Comparison of ENCODE assay signal across 8 cellular contexts in the genomic region with DNA sequence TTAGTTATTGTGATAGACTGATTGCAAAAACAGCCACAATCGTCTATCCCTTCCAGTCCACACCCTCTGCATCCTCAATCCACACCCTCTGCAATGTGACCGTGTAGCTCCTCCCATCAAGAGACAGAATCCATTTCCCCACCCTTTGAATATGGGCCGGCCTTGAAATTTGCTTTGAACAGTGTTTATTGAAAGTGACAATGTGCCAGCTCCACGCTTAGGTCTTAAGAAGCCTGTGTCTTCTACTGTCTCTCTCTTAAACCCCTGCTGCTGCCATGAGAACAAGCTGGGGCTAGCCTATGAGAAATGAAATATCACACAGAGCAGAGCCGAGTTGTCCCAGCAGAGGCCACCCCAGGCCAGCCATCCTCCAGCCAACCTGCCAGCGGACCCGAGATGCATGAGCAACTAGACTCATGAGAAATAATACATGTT. TPM values are rescaled to one million over a fixed set of nuclear protein-coding genes. Genes with fewer than 3 reads are reported as not detected.
DNase-seq lines count a peak whose midpoint lies in the region; ATAC-seq and TF ChIP-seq lines count a peak whose summit lies in the region.

No MANE protein-coding gene starts in this region.

- peak overlapping the region; percentile 15 for H3K27ac Mint-ChIP-seq in stimulated activated naive CD8-positive, alpha-beta T cell treated with anti-CD3 and anti-CD28 coated beads, Interleukin-15, Interleukin-2, amounts not matched to agents 100 ng/mL and 50 ng/mL, for 24 hours
- peak overlapping the region; percentile 19 for H3K27ac Mint-ChIP-seq in activated naive CD8-positive, alpha-beta T cell treated with anti-CD3 and anti-CD28 coated beads, Interleukin-2, amount 50 U/mL, for 24 hours

- H3K4me3 ChIP-seq in hepatocyte (no peak overlapping the region), tibial nerve (no peak overlapping the region)

- H3K4me1 ChIP-seq in hepatocyte (ENCODE audit: insufficient read depth) = peaks cover 49% of the 10 kb centered on the region
- H3K4me1 ChIP-seq in tibial nerve = peaks cover 0 to 55% (median 34%) of the 10 kb centered on the region in 4 donors

- in situ Hi-C loops in GM13976 (cut with MboI; ENCODE audit: low sequenced_read_pairs, unreplicated experiment) = no loop called here

- H3K36me3 Mint-ChIP-seq in stimulated activated naive CD8-positive, alpha-beta T cell treated with anti-CD3 and anti-CD28 coated beads, Interleukin-15, Interleukin-2, amounts not matched to agents 100 ng/mL and 50 ng/mL, for 24 hours (ENCODE audit: low read depth) = no peaks in the 10 kb centered on the region
- H3K36me3 Mint-ChIP-seq in activated naive CD8-positive, alpha-beta T cell treated with anti-CD3 and anti-CD28 coated beads, Interleukin-2, amount 50 U/mL, for 24 hours (ENCODE audit: low read depth) = no peaks in the 10 kb centered on the region

- H3K27ac ChIP-seq in hepatocyte = peak overlapping the region; percentile 96
- H3K27ac ChIP-seq in tibial nerve = peak overlapping the region in 3 of 4 donors; percentile 25 to 75 (median 73)

- TF ChIP-seq EP300 in tibial nerve (IDR thresholded peaks at IDR 0.05) = no peak

- H3K36me3 ChIP-seq in hepatocyte (replicated peaks; ENCODE audit: insufficient read depth, low read depth) (no peaks in the 10 kb centered on the region), tibial nerve (no peaks in the 10 kb centered on the region)

- WGBS in hepatocyte (ENCODE audit: low lambda C conversion rate, missing lambda C conversion rate) = 77% methylated on average over 7 of the region's 7 CpGs
- WGBS in tibial nerve, 2 donors = 32 to 34% methylated on average over 7 of the region's 7 CpGs

- H3K4me1 Mint-ChIP-seq in stimulated activated naive CD8-positive, alpha-beta T cell treated with anti-CD3 and anti-CD28 coated beads, Interleukin-15, Interleukin-2, amounts not matched to agents 100 ng/mL and 50 ng/mL, for 24 hours (ENCODE audit: low read depth) = peaks cover 61% of the 10 kb centered on the region
- peaks cover 57% of the 10 kb centered on the region for H3K4me1 Mint-ChIP-seq in activated naive CD8-positive, alpha-beta T cell treated with anti-CD3 and anti-CD28 coated beads, Interleukin-2, amount 50 U/mL, for 24 hours

- no peaks in the 10 kb centered on the region for H3K27me3 Mint-ChIP-seq in stimulated activated naive CD8-positive, alpha-beta T cell treated with anti-CD3 and anti-CD28 coated beads, Interleukin-15, Interleukin-2, amounts not matched to agents 100 ng/mL and 50 ng/mL, for 24 hours
- H3K27me3 Mint-ChIP-seq in activated naive CD8-positive, alpha-beta T cell treated with anti-CD3 and anti-CD28 coated beads, Interleukin-2, amount 50 U/mL, for 24 hours = no peaks in the 10 kb centered on the region

- H3K4me3 Mint-ChIP-seq in stimulated activated naive CD8-positive, alpha-beta T cell treated with anti-CD3 and anti-CD28 coated beads, Interleukin-15, Interleukin-2, amounts not matched to agents 100 ng/mL and 50 ng/mL, for 24 hours = no peak overlapping the region
- H3K4me3 Mint-ChIP-seq in activated naive CD8-positive, alpha-beta T cell treated with anti-CD3 and anti-CD28 coated beads, Interleukin-2, amount 50 U/mL, for 24 hours = no peak overlapping the region

- DNase-seq in stimulated activated naive CD8-positive, alpha-beta T cell treated with anti-CD3 and anti-CD28 coated beads, Interleukin-15, Interleukin-2, amounts not matched to agents 100 U/mL and 50 U/mL, for 24 hours = no peak
- DNase-seq in activated naive CD8-positive, alpha-beta T cell treated with anti-CD3 and anti-CD28 coated beads, Interleukin-2, amount 50 U/mL, for 24 hours = no peak
- DNase-seq in hepatocyte (ENCODE audit: low spot score) (no peak), tibial nerve (ENCODE audit: low spot score in 2 of 2) (no peak), GM13976 (ENCODE audit: low spot score) (no peak)

- peaks cover 3% of the 10 kb centered on the region for H3K9me3 Mint-ChIP-seq in stimulated activated naive CD8-positive, alpha-beta T cell treated with anti-CD3 and anti-CD28 coated beads, Interleukin-15, Interleukin-2, amounts not matched to agents 100 ng/mL and 50 ng/mL, for 24 hours
- H3K9me3 Mint-ChIP-seq in activated naive CD8-positive, alpha-beta T cell treated with anti-CD3 and anti-CD28 coated beads, Interleukin-2, amount 50 U/mL, for 24 hours = no peaks in the 10 kb centered on the region

- H3K27me3 ChIP-seq in hepatocyte = no peaks in the 10 kb centered on the region
- H3K27me3 ChIP-seq in tibial nerve = no peaks in the 10 kb centered on the region

- H3K9me3 ChIP-seq in hepatocyte (ENCODE audit: low read depth) (no peaks in the 10 kb centered on the region), tibial nerve (no peaks in the 10 kb centered on the region)

- H2AFZ ChIP-seq in hepatocyte = no peak overlapping the region

- no peaks in the 10 kb centered on the region for H4K20me1 ChIP-seq in hepatocyte (ENCODE audit: insufficient read depth, poor library complexity, severe bottlenecking)

- no peak for TF ChIP-seq POLR2A in tibial nerve (IDR thresholded peaks at IDR 0.05)

- H3K9me2 ChIP-seq in hepatocyte (replicated peaks; ENCODE audit: insufficient read depth) = no peaks in the 10 kb centered on the region

- peak; percentile 37 for TF ChIP-seq CTCF in hepatocyte (IDR thresholded peaks at IDR 0.05; ENCODE audit: poor library complexity)
- peak in 4 of 5 experiments; percentile 18 to 57 (median 34) for TF ChIP-seq CTCF in tibial nerve (IDR thresholded peaks at IDR 0.05)
- TF ChIP-seq CTCF in GM13976 (IDR thresholded peaks at IDR 0.05; ENCODE audit: borderline replicate concordance, control extremely low read depth, extremely low read depth, insufficient read depth, missing control alignments) = no peak

- H3K4me2 ChIP-seq in hepatocyte = no peak overlapping the region

- H3K79me2 ChIP-seq in hepatocyte = no peaks in the 10 kb centered on the region

- no peak for ATAC-seq in stimulated activated naive CD8-positive, alpha-beta T cell treated with anti-CD3 and anti-CD28 coated beads, Interleukin-15, Interleukin-2, amounts not matched to agents 100 U/mL and 50 U/mL, for 24 hours
- no peak for ATAC-seq in activated naive CD8-positive, alpha-beta T cell treated with anti-CD3 and anti-CD28 coated beads, Interleukin-2, amount 50 U/mL, for 24 hours
- ATAC-seq in HG02571 (IDR thresholded peaks at IDR 0.05; ENCODE audit: unreplicated experiment) (no peak), HG03045 (IDR thresholded peaks at IDR 0.05; ENCODE audit: unreplicated experiment) (no peak)

RNA-seq across cellular contexts. Expression of gene MICAL2, which starts 22.3 kb away (rescaled TPM):
- 55.6 and 56.0 TPM in 2 replicates for total RNA-seq in hepatocyte
- 36.8 and 55.8 TPM in 2 replicates for polyA plus RNA-seq in hepatocyte
- 100 to 1,000 TPM in 2 of 4 donors, 10 to 100 TPM in 2; 87.0 to 136 (median 101) TPM for total RNA-seq in tibial nerve
